Comparison of ENCODE assay signal across 18 cellular contexts in genomic region chr2:66457545-66457944, GRCh38. TPM values are rescaled to one million over a fixed set of nuclear protein-coding genes. Genes with fewer than 3 reads are reported as not detected.
DNase-seq lines count a peak whose midpoint lies in the region; ATAC-seq, FAIRE-seq and TF ChIP-seq lines count a peak whose summit lies in the region.
"Had no signal": no experiment of that assay in that cellular context is flagged by ENCODE, and none has a peak within 500 bp of the region (broad histone marks: within the 10 kb centered on the region; RNA-seq: fewer than 3 reads in every experiment).

No MANE protein-coding gene starts in this region.

- H3K23ac ChIP-seq in H1 (ENCODE audit: insufficient read length) = no peak overlapping the region

- TF ChIP-seq POLR2A in H1 (IDR thresholded peaks at IDR 0.05; ENCODE audit: control extremely low read depth in 1 of 2, low read depth in 2 of 2, low read length in 2 of 2) = no peak

- H4K91ac ChIP-seq in H1 (replicated peaks; ENCODE audit: insufficient read length, low read length) = no peak overlapping the region

- H2BK120ac ChIP-seq in H1 (replicated peaks; ENCODE audit: low read depth, low read length) = no peak overlapping the region

- H3K14ac ChIP-seq in H1 (ENCODE audit: insufficient read length) = no peak overlapping the region

- peaks cover 2% of the 10 kb centered on the region for H3K27me3 Mint-ChIP-seq in activated CD4-positive, alpha-beta memory T cell treated with anti-CD3 and anti-CD28 coated beads for 36 hours

- no peaks in the 10 kb centered on the region for H3K36me3 Mint-ChIP-seq in activated CD4-positive, alpha-beta memory T cell treated with anti-CD3 and anti-CD28 coated beads for 36 hours

- H3K9me3 ChIP-seq in cardiac muscle cell (ENCODE audit: low read depth) (no peaks in the 10 kb centered on the region), H1 (ENCODE audit: insufficient read depth in 2 of 2, low read depth in 1 of 2, low read length in 1 of 2) (no peaks in the 10 kb centered on the region), smooth muscle cell (replicated peaks; ENCODE audit: low read depth) (no peaks in the 10 kb centered on the region)
- H3K9me3 ChIP-seq: SJCRH30 had no signal

- H3K4ac ChIP-seq in H1 (replicated peaks; ENCODE audit: insufficient read length, low read depth, low read length) = no peak overlapping the region

- 72% methylated on average over 6 of the region's 6 CpGs; no CpG with 5 or more reads in 1 of the 2 experiments for WGBS in H1 (ENCODE audit: extremely low coverage in 1 of 2, insufficient coverage in 1 of 2, insufficient read length in 1 of 2, insufficient replicate concordance in 2 of 2, low coverage in 1 of 2, low lambda C conversion rate in 2 of 2, missing lambda C conversion rate in 1 of 2), 2 experiments
- WGBS in smooth muscle cell (ENCODE audit: low lambda C conversion rate) = 79% methylated on average over 6 of the region's 6 CpGs

- H4K5ac ChIP-seq in H1 (ENCODE audit: insufficient read length, low read depth, low read length) = no peak overlapping the region

- H3K27ac Mint-ChIP-seq in activated CD4-positive, alpha-beta memory T cell treated with anti-CD3 and anti-CD28 coated beads for 36 hours = no peak overlapping the region
- H3K27ac Mint-ChIP-seq: B cell had no signal

- no peak overlapping the region for H2BK20ac ChIP-seq in H1 (ENCODE audit: low read length)

- TF ChIP-seq CTCF in cardiac muscle cell (IDR thresholded peaks at IDR 0.05; ENCODE audit: low read depth, low read length) = no peak
- no peak for TF ChIP-seq CTCF in H1 (IDR thresholded peaks at IDR 0.05; ENCODE audit: control extremely low read depth in 1 of 3, insufficient read depth in 1 of 3, low read depth in 1 of 3, low read length in 3 of 3)
- TF ChIP-seq CTCF in smooth muscle cell (IDR thresholded peaks at IDR 0.05; ENCODE audit: borderline replicate concordance, insufficient read depth, poor library complexity, severe bottlenecking) = no peak

- H3K4me1 Mint-ChIP-seq in activated CD4-positive, alpha-beta memory T cell treated with anti-CD3 and anti-CD28 coated beads for 36 hours (ENCODE audit: low read depth) = no peaks in the 10 kb centered on the region
- H3K4me1 Mint-ChIP-seq: B cell had no signal

- H3K4me1 ChIP-seq in cardiac muscle cell (ENCODE audit: low read depth) (peaks cover 47% of the 10 kb centered on the region), H1 (replicated peaks in 1 of 4; ENCODE audit: control insufficient read depth in 3 of 4, insufficient read depth in 4 of 4, low read length in 3 of 4) (no peaks in the 10 kb centered on the region), smooth muscle cell (ENCODE audit: low read depth) (peaks cover 6% of the 10 kb centered on the region)
- H3K4me1 ChIP-seq: SJCRH30 had no signal

- H3K23me2 ChIP-seq in H1 (ENCODE audit: low read depth, low read length) = no peaks in the 10 kb centered on the region; the same call in 1 of the 2 replicates

- H3K27ac ChIP-seq in cardiac muscle cell (peak overlapping the region; percentile 49), H1 (ENCODE audit: low read depth, low read length) (no peak overlapping the region), smooth muscle cell (ENCODE audit: low read depth) (no peak overlapping the region)
- H3K27ac ChIP-seq: SJCRH30 had no signal

- H3K36me3 ChIP-seq in cardiac muscle cell = peaks cover 54% of the 10 kb centered on the region
- no peaks in the 10 kb centered on the region for H3K36me3 ChIP-seq in H1 (ENCODE audit: control insufficient read depth in 2 of 4, insufficient read depth in 4 of 4, low read length in 3 of 4)
- no peaks in the 10 kb centered on the region for H3K36me3 ChIP-seq in smooth muscle cell (ENCODE audit: low read depth)

- H3K4me3 ChIP-seq in cardiac muscle cell (no peak overlapping the region), H1 (ENCODE audit: extremely low read depth in 1 of 4, insufficient read depth in 2 of 4, low read depth in 3 of 4, low read length in 4 of 4) (no peak overlapping the region), smooth muscle cell (no peak overlapping the region)
- H3K4me3 ChIP-seq: SJCRH30 had no signal

- no peak overlapping the region for H3K4me3 Mint-ChIP-seq in activated CD4-positive, alpha-beta memory T cell treated with anti-CD3 and anti-CD28 coated beads for 36 hours
- H3K4me3 Mint-ChIP-seq: B cell had no signal

- peaks cover 24% of the 10 kb centered on the region for H3F3A ChIP-seq in smooth muscle cell (ENCODE audit: low read depth)

- no peak for TF ChIP-seq RAD21 in H1 (IDR thresholded peaks at IDR 0.05 in 1 of 2, conservative IDR thresholded peaks at IDR 0.05 in 1 of 2; ENCODE audit: low read depth in 2 of 2, low read length in 2 of 2)

- H2BK15ac ChIP-seq in H1 (ENCODE audit: low read length) = no peak overlapping the region

- no peak overlapping the region for H2AK5ac ChIP-seq in H1 (ENCODE audit: low read depth, low read length)

- no peak overlapping the region for H2BK5ac ChIP-seq in H1 (ENCODE audit: low read depth, low read length)

- DNase-seq in cardiac muscle cell (ENCODE audit: low read depth in 1 of 2, low spot score in 1 of 2) (peak in 1 of 2 donors; percentile 12), left cardiac atrium (no peak), NCI-H345 treated with DMSO at 0.1 percent for 48 hours (lab: John Stamatoyannopoulos, UW; ENCODE audit: unreplicated experiment) (peak; percentile 87), H1 (ENCODE audit: low read depth in 1 of 2, low spot score in 2 of 2) (no peak), hypothalamus (lab: John Stamatoyannopoulos, UW) (no peak), GF-D8 (lab: John Stamatoyannopoulos, UW) (no peak), smooth muscle cell (lab: John Stamatoyannopoulos, UW; ENCODE audit: unreplicated experiment) (no peak)
- no peak for DNase-seq in activated CD4-positive, alpha-beta memory T cell treated with anti-CD3 and anti-CD28 coated beads for 36 hours
- DNase-seq: DMS 273 treated with DMSO at 0.1 percent for 48 hours, DND-41, HCEC 1CT, Kasumi-1, NCI-H2029, NCI-H524, SJCRH30 had no signal

- H3K9ac ChIP-seq in H1 (replicated peaks in 1 of 4; ENCODE audit: extremely low read depth in 1 of 4, low read depth in 3 of 4, low read length in 3 of 4) = no peak overlapping the region
- H3K9ac ChIP-seq in smooth muscle cell (ENCODE audit: low read depth) = no peak overlapping the region

- H3K79me2 ChIP-seq in H1 (ENCODE audit: control insufficient read depth in 1 of 2, insufficient read depth in 2 of 2, low read length in 2 of 2) (no peaks in the 10 kb centered on the region), smooth muscle cell (ENCODE audit: low read depth) (peaks cover 48% of the 10 kb centered on the region)

- H3K4me2 ChIP-seq in H1 (ENCODE audit: insufficient read depth in 1 of 2, low read depth in 2 of 2, low read length in 2 of 2) = no peak overlapping the region
- no peak overlapping the region for H3K4me2 ChIP-seq in smooth muscle cell

- H4K20me1 ChIP-seq in H1 (replicated peaks in 1 of 2; ENCODE audit: control insufficient read depth in 1 of 2, insufficient read depth in 2 of 2, low read length in 2 of 2) = no peaks in the 10 kb centered on the region
- H4K20me1 ChIP-seq in smooth muscle cell (ENCODE audit: low read depth) = peaks cover 4% of the 10 kb centered on the region

- H2AFZ ChIP-seq in H1 (ENCODE audit: low read length) (no peak overlapping the region), smooth muscle cell (ENCODE audit: low read depth) (no peak overlapping the region)

- H3K56ac ChIP-seq in H1 (replicated peaks; ENCODE audit: insufficient read length, low read depth, low read length) = no peak overlapping the region

- H2BK12ac ChIP-seq in H1 (ENCODE audit: low read depth, low read length) = no peak overlapping the region

- no peaks in the 10 kb centered on the region for H3K79me1 ChIP-seq in H1 (ENCODE audit: low read depth, low read length)

- intact Hi-C loops in left cardiac atrium (cut with DNase I) = no loop called here
- intact Hi-C loops in activated CD4-positive, alpha-beta memory T cell treated with anti-CD3 and anti-CD28 coated beads for 36 hours (cut with micrococcal nuclease) = no loop called here

- no peak for FAIRE-seq in H1 (lab: Jason Lieb, UNC)

- H3K18ac ChIP-seq in H1 (ENCODE audit: extremely low read depth, low read length) = no peak overlapping the region

- no peaks in the 10 kb centered on the region for H3K27me3 ChIP-seq in cardiac muscle cell
- no peaks in the 10 kb centered on the region for H3K27me3 ChIP-seq in H1 (replicated peaks in 1 of 4; ENCODE audit: control insufficient read depth in 3 of 4, extremely low read depth in 1 of 4, insufficient read depth in 3 of 4, low read length in 3 of 4)
- no peaks in the 10 kb centered on the region for H3K27me3 ChIP-seq in smooth muscle cell (ENCODE audit: low read depth)
- H3K27me3 ChIP-seq: SJCRH30 had no signal

- POLR2A ChIA-PET in H1 (lab: Charles Lee; ENCODE audit: partially characterized antibody) = no interaction called here
- POLR2A ChIA-PET in activated CD4-positive, alpha-beta memory T cell treated with anti-CD3 and anti-CD28 coated beads for 36 hours (lab: Charles Lee) = no interaction called here

- H4K8ac ChIP-seq in H1 (ENCODE audit: extremely low read depth, insufficient read depth, low read length) = 0 out of 2 replicates have a peak overlapping the region, but pooled peaks have one; percentile 48

- no peak for TF ChIP-seq EP300 in H1 (IDR thresholded peaks at IDR 0.05; ENCODE audit: borderline replicate concordance in 1 of 2, low read depth in 2 of 2, low read length in 2 of 2)

- ATAC-seq in left cardiac atrium = no peak
- ATAC-seq: Panc1 had no signal

- CTCF ChIA-PET in H1 (lab: Charles Lee; ENCODE audit: partially characterized antibody) = interaction anchor here (0.7 to 1.0 kb wide), 2 partner anchors 14 to 29 kb away, joined by 3 to 4 read pairs; no protein-coding TSS in a partner anchor
- CTCF ChIA-PET in activated CD4-positive, alpha-beta memory T cell treated with anti-CD3 and anti-CD28 coated beads for 36 hours (lab: Charles Lee) = no interaction called here

- H3K9me3 Mint-ChIP-seq in activated CD4-positive, alpha-beta memory T cell treated with anti-CD3 and anti-CD28 coated beads for 36 hours = no peaks in the 10 kb centered on the region

RNA-seq across cellular contexts. Expression of gene MEIS1, which starts 22.6 kb away (rescaled TPM):
- total RNA-seq in cardiac muscle cell = 92.6 and 115 TPM in 2 replicates
- polyA plus RNA-seq in cardiac muscle cell = 121 and 149 TPM in 2 replicates
- 10 to 100 TPM; 32.4 to 36.1 TPM for total RNA-seq in left cardiac atrium
- total RNA-seq in H1 (2021; fragmentation: NEBNext Ultra II Directional; extraction: Animal tissue kit (Norgen Biotek cat#: 25700)) = 0.63 and 1.2 TPM in 2 replicates
- polyA plus RNA-seq in H1 (2011; rRNA removed) = 0.17 and 0.30 TPM in 2 replicates
- polyA plus RNA-seq in H1 (2011; cell fraction: cytosol; rRNA removed) = 0.14 TPM
- polyA plus RNA-seq in H1 (2011; cell fraction: nucleus; rRNA removed) = 0.54 TPM
- 0.17 to 0.47 TPM (median 0.33 TPM) in 4 replicates for polyA plus RNA-seq in H1 (2012, experiment 1 of 2)
- not detected for polyA plus RNA-seq in H1 (2012, experiment 2 of 2)
- 0.16 TPM for polyA plus RNA-seq in H1 (2013, experiment 1 of 2)
- 0.09 TPM for polyA plus RNA-seq in H1 (2013, experiment 2 of 2)
- 0.24 and 1.2 TPM in 2 replicates for polyA minus RNA-seq in H1 (2011; rRNA and poly(A)+ RNA removed)
- polyA minus RNA-seq in H1 (2011; cell fraction: cytosol; rRNA and poly(A)+ RNA removed) = not detected
- 1.5 TPM for polyA minus RNA-seq in H1 (2011; cell fraction: nucleus; rRNA and poly(A)+ RNA removed)
- total RNA-seq in smooth muscle cell = 14.6 and 15.6 TPM in 2 replicates
- polyA plus RNA-seq in smooth muscle cell = 15.8 and 18.1 TPM in 2 replicates
- total RNA-seq in activated CD4-positive, alpha-beta memory T cell treated with anti-CD3 and anti-CD28 coated beads for 36 hours = not detected
- total RNA-seq: B cell, G401 had no signal
